8 cellular contexts compared by ENCODE assay signal in the genomic region with DNA sequence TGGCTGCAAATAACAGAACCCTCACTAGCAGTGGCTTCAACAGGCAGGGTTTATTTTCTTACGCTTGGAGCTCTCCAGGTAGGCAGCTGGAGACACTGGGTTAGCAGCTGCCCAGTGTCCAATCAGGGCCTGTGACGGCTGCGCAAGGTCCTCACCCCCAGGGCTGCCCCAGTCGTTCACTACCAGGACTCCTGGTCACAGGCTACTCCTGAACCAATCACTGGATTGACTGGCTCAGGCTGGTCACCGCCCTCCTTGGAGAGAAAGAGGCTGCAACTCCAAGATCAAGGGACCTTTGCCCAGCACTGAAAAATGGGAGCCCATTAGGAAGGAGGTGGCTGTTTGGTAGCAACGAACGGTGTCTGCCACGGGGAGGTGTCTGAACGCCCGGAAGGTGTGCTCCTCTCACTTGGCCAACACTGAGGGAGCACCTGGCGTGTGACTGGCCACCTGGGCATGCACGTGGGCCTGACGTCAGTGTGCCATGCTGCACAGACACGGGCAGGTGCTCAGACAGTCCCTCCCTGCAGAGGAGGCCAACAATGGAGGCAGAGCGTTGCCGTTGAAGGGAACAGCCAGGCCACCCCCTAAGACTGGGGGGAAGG. TPM values are rescaled to one million over a fixed set of nuclear protein-coding genes. Genes with fewer than 3 reads are reported as not detected.
DNase-seq lines count a peak whose midpoint lies in the region; ATAC-seq and TF ChIP-seq lines count a peak whose summit lies in the region.

No MANE protein-coding gene starts in this region.

- peak overlapping the region; percentile 87 for H3K27ac Mint-ChIP-seq in Calu3 (ENCODE audit: unreplicated experiment)
- H3K27ac Mint-ChIP-seq in activated B cell treated with CpG ODN at 0.5 μM for 24 hours: peak overlapping the region; percentile 94

- H3K9me3 ChIP-seq in BE2C: no peaks in the 10 kb centered on the region

- no peaks in the 10 kb centered on the region for H3K9me3 Mint-ChIP-seq in Calu3 (ENCODE audit: low read depth, unreplicated experiment)
- H3K9me3 Mint-ChIP-seq in activated B cell treated with CpG ODN at 0.5 μM for 24 hours: no peaks in the 10 kb centered on the region

- CTCF ChIA-PET in Calu3 (lab: Charles Lee): interaction anchor here (2.6 to 2.9 kb wide), 2 partner anchors 60 to 97 kb away, joined by 12 to 30 read pairs; partner anchors contain the start of genes SCO2 and SYCE3
- CTCF ChIA-PET in activated B cell treated with CpG ODN at 0.5 μM for 24 hours (lab: Charles Lee): interaction anchor here (2.9 kb wide), 1 partner anchor 97 kb away, joined by 40 read pairs; the partner anchor contains the start of gene SCO2

- POLR2A ChIA-PET in activated B cell treated with CpG ODN at 0.5 μM for 24 hours (lab: Charles Lee): interaction anchor here (1.6 to 3.4 kb wide), 5 partner anchors 60 to 379 kb away, joined by 6 to 43 read pairs (median 20); partner anchors contain the start of genes SCO2, SYCE3, TUBGCP6 and TYMP

- H3K4me3 Mint-ChIP-seq in Calu3 (ENCODE audit: low read depth, unreplicated experiment): peak overlapping the region; percentile 59
- H3K4me3 Mint-ChIP-seq in activated B cell treated with CpG ODN at 0.5 μM for 24 hours: no peak overlapping the region

- DNase-seq in Calu3 (peak; percentile 83), NCI-H1105 treated with DMSO at 0.1 percent for 48 hours (lab: John Stamatoyannopoulos, UW) (peak; percentile 91), activated B cell treated with CpG ODN at 0.5 μM for 24 hours (no peak), mucosa of gallbladder (ENCODE audit: low spot score) (peak; percentile 88), BE2C (no peak), pons (ENCODE audit: low spot score) (no peak), AG08396 (ENCODE audit: low spot score) (no peak)

- H3K27me3 Mint-ChIP-seq in Calu3 (ENCODE audit: unreplicated experiment) (peaks cover 9% of the 10 kb centered on the region), activated B cell treated with CpG ODN at 0.5 μM for 24 hours (no peaks in the 10 kb centered on the region)

- peaks cover 41% of the 10 kb centered on the region for H3K4me1 Mint-ChIP-seq in Calu3 (ENCODE audit: low read depth, unreplicated experiment)
- peaks cover 38% of the 10 kb centered on the region for H3K4me1 Mint-ChIP-seq in activated B cell treated with CpG ODN at 0.5 μM for 24 hours

- peaks cover 30% of the 10 kb centered on the region for H3K27me3 ChIP-seq in BE2C

- no peak overlapping the region for H3K4me3 ChIP-seq in BE2C (ENCODE audit: low read depth, low read length)

- H3K36me3 Mint-ChIP-seq in Calu3 (ENCODE audit: insufficient read depth, unreplicated experiment) (peaks cover 31% of the 10 kb centered on the region), activated B cell treated with CpG ODN at 0.5 μM for 24 hours (ENCODE audit: low read depth) (peaks cover 10% of the 10 kb centered on the region)

- 0 out of 2 replicates have a peak, but pooled peaks cover 2% of the 10 kb centered on the region for H3K4me1 ChIP-seq in BE2C

- no peak for TF ChIP-seq CTCF in Calu3 (IDR thresholded peaks at IDR 0.05; ENCODE audit: unreplicated experiment)
- no peak for TF ChIP-seq CTCF in activated B cell treated with CpG ODN at 0.5 μM for 24 hours (IDR thresholded peaks at IDR 0.05)
- no peak for TF ChIP-seq CTCF in BE2C (IDR thresholded peaks at IDR 0.05; ENCODE audit: low read depth, low read length)

- no TSS peak for BruUV-seq in Calu3 (replicated peaks; lab: Mats Ljungman, UMichigan)

- H3K36me3 ChIP-seq in BE2C: no peaks in the 10 kb centered on the region

- ATAC-seq in activated B cell treated with CpG ODN at 0.5 μM for 24 hours (ENCODE audit: low read depth) (no peak), HG02852 (IDR thresholded peaks at IDR 0.05; ENCODE audit: unreplicated experiment) (no peak)

- intact Hi-C loops in Calu3 (cut with micrococcal nuclease; ENCODE audit: unreplicated experiment) (loop anchor here (5.0 kb wide), 2 partner anchors 41 to 69 kb away; partner anchors contain the start of gene CHKB), activated B cell treated with CpG ODN at 0.5 μM for 24 hours (cut with micrococcal nuclease) (no loop called here)

RNA-seq across cellular contexts. Expression of gene ARSA, which starts 5.1 kb away (rescaled TPM):
- total RNA-seq in Calu3 (2022) (39.4 and 40.2 TPM in 2 replicates), activated B cell treated with CpG ODN at 0.5 μM for 24 hours (49.0 and 50.9 TPM in 2 replicates), mucosa of gallbladder (113 TPM)
- 16.3 TPM for polyA plus RNA-seq in BE2C (2012; ENCODE audit: insufficient read depth, insufficient read length, low read depth)

RNA-seq across cellular contexts. Expression of gene MAPK8IP2, which starts 22.2 kb away (rescaled TPM):
- total RNA-seq in Calu3 (2022): 2.9 and 3.1 TPM in 2 replicates
- 0.18 and 0.20 TPM in 2 replicates for total RNA-seq in activated B cell treated with CpG ODN at 0.5 μM for 24 hours
- total RNA-seq in mucosa of gallbladder: 0.89 TPM
- polyA plus RNA-seq in BE2C (2012; ENCODE audit: insufficient read depth, insufficient read length, low read depth): 108 TPM

RNA-seq across cellular contexts. Expression of gene CHKB, which starts 40.2 kb away (rescaled TPM):
- 80.9 and 83.2 TPM in 2 replicates for total RNA-seq in Calu3 (2022)
- 138 and 158 TPM in 2 replicates for total RNA-seq in activated B cell treated with CpG ODN at 0.5 μM for 24 hours
- 106 TPM for total RNA-seq in mucosa of gallbladder
- 107 TPM for polyA plus RNA-seq in BE2C (2012; ENCODE audit: insufficient read depth, insufficient read length, low read depth)

RNA-seq across cellular contexts. Expression of gene CPT1B, which starts 44.6 kb away (rescaled TPM):
- 72.6 and 77.0 TPM in 2 replicates for total RNA-seq in Calu3 (2022)
- 32.2 and 33.5 TPM in 2 replicates for total RNA-seq in activated B cell treated with CpG ODN at 0.5 μM for 24 hours
- 32.4 TPM for total RNA-seq in mucosa of gallbladder
- polyA plus RNA-seq in BE2C (2012; ENCODE audit: insufficient read depth, insufficient read length, low read depth): 37.0 TPM

RNA-seq across cellular contexts. Expression of gene SHANK3, which starts 49.8 kb away (rescaled TPM):
- total RNA-seq in Calu3 (2022) (2.1 and 2.5 TPM in 2 replicates), activated B cell treated with CpG ODN at 0.5 μM for 24 hours (not detected in 2 replicates), mucosa of gallbladder (21.8 TPM)
- polyA plus RNA-seq in BE2C (2012; ENCODE audit: insufficient read depth, insufficient read length, low read depth): 3.3 TPM

Comparison
In these comparisons a context has a peak if more than half of its experiments do, and no peak if none do; other contexts are left out.
1. DNase-seq: peak in Calu3 (single experiment), NCI-H1105 treated with DMSO at 0.1 percent for 48 hours (single experiment) and mucosa of gallbladder (single experiment); none in activated B cell treated with CpG ODN at 0.5 μM for 24 hours (single experiment), BE2C (single experiment), pons (single experiment) and AG08396 (single experiment).